Comparison of ENCODE assay signal across 16 cellular contexts in genomic region chr1:76770979-76771378, GRCh38.
DNase-seq lines count a peak whose midpoint lies in the region; TF ChIP-seq lines count a peak whose summit lies in the region.
"Had no signal": no experiment of that assay in that cellular context is flagged by ENCODE, and none has a peak within 500 bp of the region (broad histone marks: within the 10 kb centered on the region; RNA-seq: fewer than 3 reads in every experiment).

No MANE protein-coding gene starts in this region.

- in situ Hi-C loops in G401 (cut with HindIII; ENCODE audit: low sequenced_read_pairs), result no loop called here

- H3K9me3 Mint-ChIP-seq in nephron progenitor cell, result no peaks in the 10 kb centered on the region
- H3K9me3 Mint-ChIP-seq: activated naive CD4-positive, alpha-beta T cell treated with anti-CD3 and anti-CD28 coated beads, Interleukin-2, amount 50 U/mL, for 72 hours had no signal

- H3K4me1 Mint-ChIP-seq in nephron progenitor cell, result peaks cover 5% of the 10 kb centered on the region
- H3K4me1 Mint-ChIP-seq: immature natural killer cell; stimulated activated effector memory CD8-positive, alpha-beta T cell treated with anti-CD3 and anti-CD28 coated beads, Interleukin-12 subunit alpha, Interleukin-12 subunit beta, amount 100 ng/mL, for 72 hours had no signal

- no peak for TF ChIP-seq CTCF in nephron progenitor cell (IDR thresholded peaks at IDR 0.05)

- H3K27ac Mint-ChIP-seq in nephron progenitor cell, result peak overlapping the region; percentile 28
- H3K27ac Mint-ChIP-seq: activated naive CD4-positive, alpha-beta T cell treated with anti-CD3 and anti-CD28 coated beads, Interleukin-2, amount 50 U/mL, for 72 hours; immature natural killer cell; stimulated activated effector memory CD8-positive, alpha-beta T cell treated with anti-CD3 and anti-CD28 coated beads, Interleukin-12 subunit alpha, Interleukin-12 subunit beta, amount 100 ng/mL, for 72 hours had no signal

- H3K4me3 Mint-ChIP-seq in nephron progenitor cell, result no peak overlapping the region
- H3K4me3 Mint-ChIP-seq: immature natural killer cell; stimulated activated effector memory CD8-positive, alpha-beta T cell treated with anti-CD3 and anti-CD28 coated beads, Interleukin-12 subunit alpha, Interleukin-12 subunit beta, amount 100 ng/mL, for 72 hours had no signal

- no peaks in the 10 kb centered on the region for H3K27me3 Mint-ChIP-seq in nephron progenitor cell (ENCODE audit: low read depth, poor library complexity)

- no peaks in the 10 kb centered on the region for H3K36me3 Mint-ChIP-seq in nephron progenitor cell (ENCODE audit: low read depth)
- H3K36me3 Mint-ChIP-seq: activated naive CD4-positive, alpha-beta T cell treated with anti-CD3 and anti-CD28 coated beads, Interleukin-2, amount 50 U/mL, for 72 hours; immature natural killer cell; stimulated activated effector memory CD8-positive, alpha-beta T cell treated with anti-CD3 and anti-CD28 coated beads, Interleukin-12 subunit alpha, Interleukin-12 subunit beta, amount 100 ng/mL, for 72 hours had no signal

- DNase-seq in G401 (ENCODE audit: low spot score), result peak; percentile 34
- DNase-seq in NCI-H2029 treated with DMSO at 0.1 percent for 48 hours (lab: John Stamatoyannopoulos, UW), result peak; percentile 14
- peak; percentile 31 for DNase-seq in NCI-H748 treated with DMSO at 0.1 percent for 48 hours (lab: John Stamatoyannopoulos, UW)
- no peak for DNase-seq in nephron progenitor cell
- no peak for DNase-seq in NOMO-1 treated with DMSO at 0.1 percent for 48 hours (lab: John Stamatoyannopoulos, UW; ENCODE audit: unreplicated experiment)
- no peak for DNase-seq in NCI-H2196 (lab: John Stamatoyannopoulos, UW; ENCODE audit: unreplicated experiment)
- DNase-seq in KG1 (lab: John Stamatoyannopoulos, UW), result no peak
- DNase-seq: cortex of kidney, GOT3, heart right ventricle, immature natural killer cell, lower lobe of right lung, NCI-H1048, right cardiac atrium had no signal

Comparison
In these comparisons a context has a peak if more than half of its experiments do, and no peak if none do; other contexts are left out.
1. DNase-seq: peak in G401 (single experiment), NCI-H2029 treated with DMSO at 0.1 percent for 48 hours (single experiment) and NCI-H748 treated with DMSO at 0.1 percent for 48 hours (single experiment); none in nephron progenitor cell (single experiment), NOMO-1 treated with DMSO at 0.1 percent for 48 hours (single experiment), NCI-H2196 (single experiment) and KG1 (single experiment).